8 cellular contexts compared by ENCODE assay signal in genomic region chr3:155382396-155383042, GRCh38.
DNase-seq lines count a peak whose midpoint lies in the region; ATAC-seq and TF ChIP-seq lines count a peak whose summit lies in the region.

No MANE protein-coding gene starts in this region.

- H3K27me3 Mint-ChIP-seq in WTC11 (ENCODE audit: low read depth) = no peaks in the 10 kb centered on the region

- ATAC-seq in WTC11 (peak; percentile 97), heart right ventricle (peak; percentile 74 to 93 (median 89)), GM21381 (IDR thresholded peaks at IDR 0.05; ENCODE audit: unreplicated experiment) (no peak), HG03521 (IDR thresholded peaks at IDR 0.05; ENCODE audit: unreplicated experiment) (no peak)

- H3K4me1 ChIP-seq in HEK293 (ENCODE audit: control insufficient read depth, insufficient read depth, low read length) (no peaks in the 10 kb centered on the region), heart right ventricle (peaks cover 0 to 18% (median 3%) of the 10 kb centered on the region in 9 donors)

- H3K4me3 ChIP-seq in HEK293 (ENCODE audit: low read depth, low read length) (no peak overlapping the region), heart right ventricle (no peak overlapping the region), retinal pigment epithelial cell (ENCODE audit: low read length) (no peak overlapping the region)

- H3K36me3 ChIP-seq in HEK293 (ENCODE audit: control insufficient read depth in 2 of 2, insufficient read depth in 1 of 2, low read length in 2 of 2) = no peaks in the 10 kb centered on the region
- H3K36me3 ChIP-seq in heart right ventricle = no peaks in the 10 kb centered on the region

- POLR2A ChIA-PET in HEK293 (lab: Yijun Ruan, JAX) (no interaction called here), WTC11 (lab: Charles Lee) (interaction anchor here (0.7 kb wide), 1 partner anchor 364 kb away, joined by 4 read pairs; no protein-coding TSS in a partner anchor)

- peak; percentile 64 for DNase-seq in EL
- peak; percentile 68 for DNase-seq in NCI-H2029 (lab: John Stamatoyannopoulos, UW)
- DNase-seq in WTC11 (ENCODE audit: low spot score) = peak; percentile 89
- peak; percentile 68 to 77 for DNase-seq in heart right ventricle
- DNase-seq in retinal pigment epithelial cell (ENCODE audit: low read depth) = peak; percentile 16

- H3K9me3 ChIP-seq in HEK293 (ENCODE audit: control insufficient read depth, insufficient read depth, low read depth, low read length) (no peaks in the 10 kb centered on the region), heart right ventricle (no peaks in the 10 kb centered on the region)

- no peak overlapping the region for H3K27ac Mint-ChIP-seq in WTC11

- WGBS in heart right ventricle, 2 donors = 29 to 35% methylated on average over 6 of the region's 6 CpGs

- H3K27ac ChIP-seq in HEK293 (ENCODE audit: extremely low read depth, low read depth, low read length) (no peak overlapping the region), heart right ventricle (no peak overlapping the region)

- no peaks in the 10 kb centered on the region for H3K27me3 ChIP-seq in heart right ventricle

- H3K36me3 Mint-ChIP-seq in WTC11 = no peaks in the 10 kb centered on the region

- CTCF ChIA-PET in HEK293 (lab: Yijun Ruan, JAX) (interaction anchor here (0.5 to 2.8 kb wide), 26 partner anchors 8 to 650 kb away, joined by 3 to 68 read pairs (median 3); no protein-coding TSS in a partner anchor), WTC11 (lab: Charles Lee) (interaction anchor here (0.6 to 4.2 kb wide), 19 partner anchors 9 to 424 kb away, joined by 3 to 68 read pairs (median 4); partner anchors contain the start of gene C3orf33)

- H3K4me1 Mint-ChIP-seq in WTC11 = peaks cover 24% of the 10 kb centered on the region

- no peak overlapping the region for H3K4me3 Mint-ChIP-seq in WTC11

- H3K9me3 Mint-ChIP-seq in WTC11 = no peaks in the 10 kb centered on the region

- TF ChIP-seq CTCF in HEK293 (tag by site-specific recombination; IDR thresholded peaks at IDR 0.05) (no peak), WTC11 (IDR thresholded peaks at IDR 0.05) (peak; percentile 56; the same call in 1 of the 2 replicates), heart right ventricle (IDR thresholded peaks at IDR 0.05) (peak; percentile 19 to 74 (median 64)), retinal pigment epithelial cell (conservative IDR thresholded peaks at IDR 0.05; ENCODE audit: low read depth, low read length) (peak; percentile 89)

- intact Hi-C loops in heart right ventricle (cut with DNase I) = loop anchor here in 6 of 10 donors (1.0 to 10.0 kb wide), 6 partner anchors 72 to 322 kb away; no protein-coding TSS in a partner anchor

TF ChIP-seq in HEK293, 187 proteins besides CTCF, POLR2A, EP300 and RAD21:
- TF ChIP-seq ZBTB10 (tag by site-specific recombination; IDR thresholded peaks at IDR 0.05) = no peak
- TF ChIP-seq IKZF3 (tag by site-specific recombination; IDR thresholded peaks at IDR 0.05) = peak; percentile 58
- no peak for TF ChIP-seq ZNF423 (tag by site-specific recombination; IDR thresholded peaks at IDR 0.05)
- TF ChIP-seq ZNF654 (tag by site-specific recombination; IDR thresholded peaks at IDR 0.05; ENCODE audit: low read depth) = peak; percentile 78
- no peak for TF ChIP-seq ZNF704 (tag by site-specific recombination; IDR thresholded peaks at IDR 0.05)

TF ChIP-seq in WTC11, 78 proteins besides CTCF, POLR2A, EP300 and RAD21 (continues in another document):
- TF ChIP-seq FOXK1 (CRISPR knock-in tag; IDR thresholded peaks at IDR 0.05) (peak; percentile 78), ETV6 (CRISPR knock-in tag; IDR thresholded peaks at IDR 0.05) (0 out of 2 replicates have a peak, but pooled peaks have one; percentile 27), TEAD4 (CRISPR knock-in tag; IDR thresholded peaks at IDR 0.05) (no peak), E2F1 (CRISPR knock-in tag; IDR thresholded peaks at IDR 0.05) (no peak), ATF2 (CRISPR knock-in tag; IDR thresholded peaks at IDR 0.05; ENCODE audit: borderline replicate concordance, low read depth) (no peak), ZSCAN18 (CRISPR knock-in tag; IDR thresholded peaks at IDR 0.05) (no peak), ZNF138 (CRISPR knock-in tag; conservative IDR thresholded peaks at IDR 0.05) (no peak), ZBTB43 (CRISPR knock-in tag; IDR thresholded peaks at IDR 0.05) (no peak), PRRX2 (CRISPR knock-in tag; IDR thresholded peaks at IDR 0.05) (no peak), SMAD4 (CRISPR knock-in tag; IDR thresholded peaks at IDR 0.05) (no peak), MXD4 (CRISPR knock-in tag; IDR thresholded peaks at IDR 0.05; ENCODE audit: borderline replicate concordance) (no peak), ZNF121 (CRISPR knock-in tag; IDR thresholded peaks at IDR 0.05) (0 out of 2 replicates have a peak, but pooled peaks have one; percentile 12), ZNF219 (CRISPR knock-in tag; IDR thresholded peaks at IDR 0.05; ENCODE audit: borderline replicate concordance) (no peak), NFE2L1 (CRISPR knock-in tag; IDR thresholded peaks at IDR 0.05) (no peak), ATF1 (CRISPR knock-in tag; IDR thresholded peaks at IDR 0.05) (no peak), ZNF416 (CRISPR knock-in tag; IDR thresholded peaks at IDR 0.05) (no peak), CREB1 (CRISPR knock-in tag; IDR thresholded peaks at IDR 0.05) (no peak), PRDM15 (CRISPR knock-in tag; IDR thresholded peaks at IDR 0.05) (no peak), ELF4 (CRISPR knock-in tag; IDR thresholded peaks at IDR 0.05; ENCODE audit: low read depth) (no peak)

Comparison
In these comparisons a context has a peak if more than half of its experiments do, and no peak if none do; other contexts are left out.
1. DNase-seq: peak in every context shown above with its lines; median percentile 89 in WTC11; 72 in heart right ventricle; 68 in NCI-H2029; 64 in EL; 16 in retinal pigment epithelial cell.
2. ATAC-seq: peak in WTC11 (single experiment) and heart right ventricle (8 of 8); none in GM21381 (single experiment) and HG03521 (single experiment).